ENCODE assay signal across 8 cellular contexts in genomic region chr10:92517034-92517655, GRCh38. TPM values are rescaled to one million over a fixed set of nuclear protein-coding genes. Genes with fewer than 3 reads are reported as not detected.
DNase-seq lines count a peak whose midpoint lies in the region; ATAC-seq, FAIRE-seq and TF ChIP-seq lines count a peak whose summit lies in the region.

No MANE protein-coding gene starts in this region.

- H3K9me3 ChIP-seq in breast epithelium (no peaks in the 10 kb centered on the region), kidney (ENCODE audit: control insufficient read depth in 1 of 2, low read length in 2 of 2) (no peaks in the 10 kb centered on the region)

- H3K36me3 ChIP-seq in breast epithelium (no peaks in the 10 kb centered on the region), kidney (ENCODE audit: control insufficient read depth in 1 of 2, insufficient read depth in 2 of 2, low read length in 2 of 2) (peaks cover 0 to 3% of the 10 kb centered on the region in 2 donors)

- intact Hi-C loops in breast epithelium (cut with DNase I; ENCODE audit: low total_unique reads) (loop anchor here (2.0 kb wide), 1 partner anchor 54 kb away; no protein-coding TSS in a partner anchor), kidney (cut with DNase I) (loop anchor here (5.0 kb wide), 1 partner anchor 55 kb away; the partner anchor contains the start of gene IDE)

- H3K4me3 ChIP-seq in WI38 (ENCODE audit: low read depth, low read length) (no peak overlapping the region), breast epithelium (no peak overlapping the region), kidney (ENCODE audit: low read length in 2 of 2) (no peak overlapping the region)

- no peak overlapping the region for H3K9ac ChIP-seq in kidney (ENCODE audit: low read length in 2 of 2)

- FAIRE-seq in kidney (lab: Jason Lieb, UNC): peak; percentile 97

- peak; percentile 68 for ATAC-seq in HG02798 (IDR thresholded peaks at IDR 0.05; ENCODE audit: poor library complexity, unreplicated experiment)
- no peak for ATAC-seq in GM18517 (IDR thresholded peaks at IDR 0.05; ENCODE audit: unreplicated experiment)

- no peak for TF ChIP-seq POLR2A in breast epithelium (IDR thresholded peaks at IDR 0.05)

- H3K4me1 ChIP-seq in breast epithelium (no peaks in the 10 kb centered on the region), kidney (ENCODE audit: control insufficient read depth in 1 of 2, insufficient read depth in 1 of 2, low read depth in 1 of 2, low read length in 2 of 2) (no peaks in the 10 kb centered on the region)

- DNase-seq in GDM1 (lab: John Stamatoyannopoulos, UW) (peak; percentile 58), NCI-H2196 treated with DMSO at 0.1 percent for 48 hours (lab: John Stamatoyannopoulos, UW; ENCODE audit: unreplicated experiment) (peak; percentile 5), breast epithelium (ENCODE audit: low spot score in 2 of 2) (peak in 1 of 2 donors; percentile 32), kidney (no peak)
- DNase-seq in stimulated activated CD4-positive, alpha-beta T cell treated with anti-CD3 and anti-CD28 coated beads, Interleukin-4, amount 100 ng/mL, for 1 hour: peak; percentile 48

- no peaks in the 10 kb centered on the region for H3K27me3 ChIP-seq in breast epithelium

- H3K27ac ChIP-seq in breast epithelium (no peak overlapping the region), kidney (ENCODE audit: low read depth in 2 of 2, low read length in 2 of 2) (no peak overlapping the region)

- TF ChIP-seq CTCF in WI38 (IDR thresholded peaks at IDR 0.05; ENCODE audit: low read depth, low read length): peak; percentile 49
- peak; percentile 22 to 67 (median 66) for TF ChIP-seq CTCF in breast epithelium (IDR thresholded peaks at IDR 0.05)
- peak; percentile 73 for TF ChIP-seq CTCF in kidney (IDR thresholded peaks at IDR 0.05; ENCODE audit: borderline replicate concordance, extremely low read depth, insufficient read depth)

RNA-seq across cellular contexts. Expression of gene IDE, which starts 56.7 kb away (rescaled TPM):
- total RNA-seq in breast epithelium (10 to 100 TPM; 24.0 to 39.5 (median 29.2) TPM), kidney (40.5 TPM)
- polyA plus RNA-seq in kidney (ENCODE audit: insufficient read depth, low read depth, low replicate concordance): 8.6 TPM
